ENCODE assay signal across 20 cellular contexts in the genomic region with DNA sequence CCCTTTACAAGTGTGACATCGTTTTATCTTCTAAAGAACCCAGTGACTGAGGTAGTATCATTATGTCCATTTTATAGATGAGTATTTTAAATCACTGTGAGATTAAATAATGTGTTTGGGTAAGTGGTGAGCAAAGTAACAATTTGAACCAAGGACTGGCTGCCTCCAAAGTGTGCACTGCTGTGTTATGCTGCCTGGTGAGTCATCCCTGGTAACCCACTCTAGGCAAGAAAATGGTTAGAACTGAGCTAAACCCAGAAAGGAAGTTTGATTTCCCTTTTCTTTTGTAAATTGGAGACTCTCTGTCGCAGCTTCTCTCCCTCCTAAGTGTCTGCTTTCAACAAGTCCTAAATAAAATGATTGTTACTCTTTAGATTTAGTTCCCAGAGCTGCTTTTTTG.
DNase-seq lines count a peak whose midpoint lies in the region; FAIRE-seq and TF ChIP-seq lines count a peak whose summit lies in the region.
"Had no signal": no experiment of that assay in that cellular context is flagged by ENCODE, and none has a peak within 500 bp of the region (broad histone marks: within the 10 kb centered on the region; RNA-seq: fewer than 3 reads in every experiment).

No MANE protein-coding gene starts in this region.

- no peaks in the 10 kb centered on the region for H3K79me2 ChIP-seq in mesendoderm (ENCODE audit: control insufficient read depth, insufficient read depth, low read length)

- H3K56ac ChIP-seq in mesendoderm (ENCODE audit: low read length) = no peak overlapping the region

- H2AK5ac ChIP-seq in mesendoderm (ENCODE audit: low read length) = no peak overlapping the region

- no peaks in the 10 kb centered on the region for H3K27me3 ChIP-seq in MG63
- H3K27me3 ChIP-seq in mesendoderm (ENCODE audit: insufficient read depth, low read length, poor library complexity) = no peaks in the 10 kb centered on the region
- H3K27me3 ChIP-seq: tibial nerve had no signal

- H3K79me1 ChIP-seq in mesendoderm (ENCODE audit: low read length) = no peaks in the 10 kb centered on the region

- H3K23ac ChIP-seq in mesendoderm (ENCODE audit: low read length) = no peak overlapping the region

- no peak overlapping the region for H2BK5ac ChIP-seq in mesendoderm (ENCODE audit: low read length)

- H3K18ac ChIP-seq in mesendoderm (ENCODE audit: low read length) = no peak overlapping the region

- FAIRE-seq in GM12891 (lab: Jason Lieb, UNC) = no peak
- FAIRE-seq: bronchial epithelial cell, GM19239, K562 had no signal

- no peak overlapping the region for H4K8ac ChIP-seq in mesendoderm (ENCODE audit: low read depth, low read length)

- H3K9me3 ChIP-seq in MG63 = no peaks in the 10 kb centered on the region

- no peak overlapping the region for H2BK120ac ChIP-seq in mesendoderm (ENCODE audit: low read depth, low read length)

- no CpG with 5 or more reads among the region's 2 CpGs for WGBS in mesendoderm (ENCODE audit: extremely low coverage, insufficient coverage, low lambda C conversion rate)

- no peak overlapping the region for H2BK15ac ChIP-seq in mesendoderm (replicated peaks; ENCODE audit: low read depth)

- H3K4me2 ChIP-seq in mesendoderm (ENCODE audit: low read length) = no peak overlapping the region

- H4K5ac ChIP-seq in mesendoderm (ENCODE audit: low read length) = no peak overlapping the region

- H3K36me3 ChIP-seq in MG63 = no peaks in the 10 kb centered on the region
- H3K36me3 ChIP-seq in mesendoderm (ENCODE audit: control insufficient read depth, insufficient read depth, low read length) = no peaks in the 10 kb centered on the region
- H3K36me3 ChIP-seq: tibial nerve had no signal

- H3K4me1 ChIP-seq in mesendoderm (ENCODE audit: control insufficient read depth, low read depth, low read length) = no peaks in the 10 kb centered on the region

- H3K4me3 ChIP-seq in MG63 (no peak overlapping the region), mesendoderm (ENCODE audit: low read length) (no peak overlapping the region)
- H3K4me3 ChIP-seq: K562, tibial nerve had no signal

- H3K9ac ChIP-seq in mesendoderm (ENCODE audit: low read length) = no peak overlapping the region

- DNase-seq in AG20443 (ENCODE audit: low spot score) (peak; percentile 35), MG63 (peak; percentile 44), fibroblast of gingiva (ENCODE audit: low read depth) (peak; percentile 8), non-pigmented ciliary epithelial cell (ENCODE audit: low read depth) (peak; percentile 6), mesendoderm (no peak), globus pallidus (ENCODE audit: low spot score) (no peak), T1000 (lab: John Stamatoyannopoulos, UW) (no peak), GM12891 (ENCODE audit: insufficient read length, low spot score) (no peak)
- DNase-seq: activated naive CD8-positive, alpha-beta T cell treated with anti-CD3 and anti-CD28 coated beads for 36 hours; EL; erythroblast; NCI-H1105 treated with DMSO at 0.1 percent for 48 hours; NCI-H526 treated with DMSO at 0.1 percent for 48 hours; OCI-M1; stimulated activated CD4-positive, alpha-beta T cell treated with anti-CD3 and anti-CD28 coated beads, Interleukin-12 subunit alpha, Interleukin-12 subunit beta, amount 100 ng/mL, for 4 hours; T-helper 2 cell had no signal

- no peak overlapping the region for H3K27ac ChIP-seq in mesendoderm (ENCODE audit: low read depth, low read length)
- H3K27ac ChIP-seq: tibial nerve had no signal

- no peak for TF ChIP-seq POLR2A in GM12891 (IDR thresholded peaks at IDR 0.05; ENCODE audit: low read depth, low read length)

- H3K4ac ChIP-seq in mesendoderm (ENCODE audit: low read depth, low read length) = no peak overlapping the region

TF ChIP-seq in GM12891, 5 proteins besides CTCF, POLR2A, EP300 and RAD21:
- no peak for TF ChIP-seq TAF1 (IDR thresholded peaks at IDR 0.05; ENCODE audit: low read depth, low read length)
- TF ChIP-seq POLR2AphosphoS5 (IDR thresholded peaks at IDR 0.05; ENCODE audit: low read depth, low read length) = no peak
- TF ChIP-seq POU2F2 (IDR thresholded peaks at IDR 0.05; ENCODE audit: low read depth, low read length) = no peak
- no peak for TF ChIP-seq SPI1 (IDR thresholded peaks at IDR 0.05; ENCODE audit: low read depth, low read length)
- no peak for TF ChIP-seq PAX5 (IDR thresholded peaks at IDR 0.05; ENCODE audit: insufficient read depth, low read length, severe bottlenecking)

Comparison
In these comparisons a context has a peak if more than half of its experiments do, and no peak if none do; other contexts are left out.
1. DNase-seq: peak in AG20443 (single experiment), MG63 (single experiment), fibroblast of gingiva (single experiment) and non-pigmented ciliary epithelial cell (single experiment); none in mesendoderm (single experiment), globus pallidus (single experiment), T1000 (single experiment) and GM12891 (single experiment).